ENCODE assay signal across 29 cellular contexts in genomic region chr19:1611353-1611752, GRCh38. TPM values are rescaled to one million over a fixed set of nuclear protein-coding genes. Genes with fewer than 3 reads are reported as not detected.
DNase-seq lines count a peak whose midpoint lies in the region; ATAC-seq and FAIRE-seq lines count a peak whose summit lies in the region.
"Had no signal": no experiment of that assay in that cellular context is flagged by ENCODE, and none has a peak within 500 bp of the region (broad histone marks: within the 10 kb centered on the region; RNA-seq: fewer than 3 reads in every experiment).

No MANE protein-coding gene starts in this region.

- no peak for ATAC-seq in naive thymus-derived CD8-positive, alpha-beta T cell
- ATAC-seq: left ventricle myocardium superior; natural killer cell; pancreas; stimulated activated memory B cell treated with anti-CD40 and anti-IgM and Interleukin-4, amounts not matched to agents 10 μg/mL and 1 μg/mL and 100 μg/mL, for 72 hours; upper lobe of right lung had no signal

- H3K27ac Mint-ChIP-seq in activated T-cell treated with anti-CD3 and anti-CD28 coated beads, Interleukin-2, amount 50 U/mL, for 24 hours = peak overlapping the region; percentile 55
- H3K27ac Mint-ChIP-seq in naive thymus-derived CD8-positive, alpha-beta T cell = peak overlapping the region in 7 of 10 donors; percentile 19 to 81 (median 55)
- no peak overlapping the region for H3K27ac Mint-ChIP-seq in activated T-helper 1 cell treated with anti-CD3 and anti-CD28 coated beads, Interleukin-12 subunit alpha, Interleukin-12 subunit beta, Interleukin-2, Interleukin-4 antibody, amounts not matched to agents 30 ng/mL and 10 ng/mL and 1 ng/mL, durations not matched to agents 14 hours and 24 hours and 36 hours
- H3K27ac Mint-ChIP-seq: activated CD4-positive, alpha-beta T cell treated with anti-CD3 and anti-CD28 coated beads, Interleukin-2, amount 10 ng/mL, durations not matched to agents 24 days and 14 days; activated T-helper 2 cell treated with anti-CD3 and anti-CD28 coated beads, Interferon-gamma antibody, Interleukin-2, Interleukin-4, amounts not matched to agents 10 μg/mL and 5 μg/mL and 100 μg/mL, durations not matched to agents 14 hours and 24 hours and 36 hours; CD4-positive, alpha-beta T cell; natural killer cell; stimulated activated memory B cell treated with anti-CD40 and anti-IgM and Interleukin-4, amounts not matched to agents 10 μg/mL and 1 μg/mL and 100 μg/mL, for 72 hours had no signal

- POLR2A ChIA-PET in naive thymus-derived CD8-positive, alpha-beta T cell (lab: Charles Lee) = no interaction called here

- no peak overlapping the region for H3K4me3 ChIP-seq in NT2/D1 (ENCODE audit: insufficient read length, low read depth)
- H3K4me3 ChIP-seq: pancreas, right atrium auricular region, SK-N-MC, spleen, upper lobe of right lung had no signal

- H3K36me3 Mint-ChIP-seq in activated T-cell treated with anti-CD3 and anti-CD28 coated beads, Interleukin-2, amount 50 U/mL, for 24 hours (ENCODE audit: low read depth) = peaks cover 64% of the 10 kb centered on the region
- H3K36me3 Mint-ChIP-seq in naive thymus-derived CD8-positive, alpha-beta T cell = peaks cover 0 to 41% (median 17%) of the 10 kb centered on the region in 3 donors
- H3K36me3 Mint-ChIP-seq in activated T-helper 1 cell treated with anti-CD3 and anti-CD28 coated beads, Interleukin-12 subunit alpha, Interleukin-12 subunit beta, Interleukin-2, Interleukin-4 antibody, amounts not matched to agents 30 ng/mL and 10 ng/mL and 1 ng/mL, durations not matched to agents 14 hours and 24 hours and 36 hours (ENCODE audit: low read depth) = peaks cover 24% of the 10 kb centered on the region
- H3K36me3 Mint-ChIP-seq: natural killer cell had no signal

- no peaks in the 10 kb centered on the region for H3K27me3 ChIP-seq in NT2/D1 (ENCODE audit: insufficient read depth, insufficient read length)
- H3K27me3 ChIP-seq: pancreas, right atrium auricular region, spleen, upper lobe of right lung had no signal

- H3K9me3 ChIP-seq in NT2/D1 (ENCODE audit: insufficient read depth, low read length) = peaks cover 7% of the 10 kb centered on the region; the same call in 1 of the 2 replicates
- H3K9me3 ChIP-seq: pancreas, right atrium auricular region, spleen, upper lobe of right lung had no signal

- H3K4me1 Mint-ChIP-seq in activated T-cell treated with anti-CD3 and anti-CD28 coated beads, Interleukin-2, amount 50 U/mL, for 24 hours (ENCODE audit: low read depth) = peaks cover 40% of the 10 kb centered on the region
- H3K4me1 Mint-ChIP-seq in naive thymus-derived CD8-positive, alpha-beta T cell = peaks cover 10 to 56% (median 40%) of the 10 kb centered on the region in 4 donors
- peaks cover 13% of the 10 kb centered on the region for H3K4me1 Mint-ChIP-seq in activated T-helper 1 cell treated with anti-CD3 and anti-CD28 coated beads, Interleukin-12 subunit alpha, Interleukin-12 subunit beta, Interleukin-2, Interleukin-4 antibody, amounts not matched to agents 30 ng/mL and 10 ng/mL and 1 ng/mL, durations not matched to agents 14 hours and 24 hours and 36 hours (ENCODE audit: low read depth)

- H3K4me3 Mint-ChIP-seq in activated T-cell treated with anti-CD3 and anti-CD28 coated beads, Interleukin-2, amount 50 U/mL, for 24 hours = no peak overlapping the region
- H3K4me3 Mint-ChIP-seq in naive thymus-derived CD8-positive, alpha-beta T cell = peak overlapping the region in 5 of 10 donors; percentile 18 to 82 (median 54)
- no peak overlapping the region for H3K4me3 Mint-ChIP-seq in activated T-helper 1 cell treated with anti-CD3 and anti-CD28 coated beads, Interleukin-12 subunit alpha, Interleukin-12 subunit beta, Interleukin-2, Interleukin-4 antibody, amounts not matched to agents 30 ng/mL and 10 ng/mL and 1 ng/mL, durations not matched to agents 14 hours and 24 hours and 36 hours
- H3K4me3 Mint-ChIP-seq: activated CD4-positive, alpha-beta T cell treated with anti-CD3 and anti-CD28 coated beads, Interleukin-2, amount 10 ng/mL, durations not matched to agents 24 days and 14 days; CD4-positive, alpha-beta T cell; natural killer cell; stimulated activated memory B cell treated with anti-CD40 and anti-IgM and Interleukin-4, amounts not matched to agents 10 μg/mL and 1 μg/mL and 100 μg/mL, for 72 hours had no signal

- H3K27me3 Mint-ChIP-seq in activated T-cell treated with anti-CD3 and anti-CD28 coated beads, Interleukin-2, amount 50 U/mL, for 24 hours = no peaks in the 10 kb centered on the region
- no peaks in the 10 kb centered on the region for H3K27me3 Mint-ChIP-seq in naive thymus-derived CD8-positive, alpha-beta T cell
- H3K27me3 Mint-ChIP-seq in activated T-helper 1 cell treated with anti-CD3 and anti-CD28 coated beads, Interleukin-12 subunit alpha, Interleukin-12 subunit beta, Interleukin-2, Interleukin-4 antibody, amounts not matched to agents 30 ng/mL and 10 ng/mL and 1 ng/mL, durations not matched to agents 14 hours and 24 hours and 36 hours (ENCODE audit: insufficient read depth) = no peaks in the 10 kb centered on the region
- H3K27me3 Mint-ChIP-seq: activated CD4-positive, alpha-beta T cell treated with anti-CD3 and anti-CD28 coated beads, Interleukin-2, amount 10 ng/mL, durations not matched to agents 24 days and 14 days; CD4-positive, alpha-beta T cell; stimulated activated memory B cell treated with anti-CD40 and anti-IgM and Interleukin-4, amounts not matched to agents 10 μg/mL and 1 μg/mL and 100 μg/mL, for 72 hours had no signal

- no peak for DNase-seq in activated T-cell treated with anti-CD3 and anti-CD28 coated beads, Interleukin-2, amount 50 U/mL, for 24 hours
- DNase-seq in activated T-cell treated with anti-CD3 and anti-CD28 coated beads, Interleukin-2, amount 50 U/mL, for 48 hours = no peak
- DNase-seq in NT2/D1 (ENCODE audit: low read depth, low spot score) (no peak), RCC 7860 (ENCODE audit: low spot score) (no peak)
- DNase-seq in naive thymus-derived CD8-positive, alpha-beta T cell = no peak
- DNase-seq in activated T-helper 1 cell treated with anti-CD3 and anti-CD28 coated beads, Interleukin-12 subunit alpha, Interleukin-12 subunit beta, Interleukin-2, Interleukin-4 antibody, amounts not matched to agents 30 ng/mL and 10 ng/mL and 1 ng/mL, durations not matched to agents 14 hours and 24 hours and 36 hours (ENCODE audit: low spot score) = no peak
- DNase-seq: 8988T; activated CD4-positive, alpha-beta T cell treated with anti-CD3 and anti-CD28 coated beads, Interleukin-2, amount 10 ng/mL, durations not matched to agents 24 days and 14 days; CD4-positive, alpha-beta T cell; central memory CD4-positive, alpha-beta T cell; DMS153; left ventricle myocardium superior; midbrain; natural killer cell; NCI-H1436; NCI-H510A; NK-92 treated with Interleukin-12 subunit alpha and Interleukin-12 subunit beta, amount 100 ng/mL, for 24 hours; RPMI8226; spleen; stimulated activated CD4-positive, alpha-beta T cell treated with anti-CD3 and anti-CD28 coated beads, Interleukin-2, amount 100 ng/mL, for 48 hours; upper lobe of right lung; WERI-Rb-1 had no signal

- intact Hi-C loops in activated T-helper 1 cell treated with anti-CD3 and anti-CD28 coated beads, Interleukin-12 subunit alpha, Interleukin-12 subunit beta, Interleukin-2, Interleukin-4 antibody, amounts not matched to agents 30 ng/mL and 10 ng/mL and 1 ng/mL, durations not matched to agents 14 hours and 24 hours and 36 hours (cut with micrococcal nuclease) = no loop called here

- peaks cover 37% of the 10 kb centered on the region for H3K4me1 ChIP-seq in NT2/D1 (ENCODE audit: insufficient read depth, insufficient read length)

- no peak for FAIRE-seq in RCC 7860 (lab: Jason Lieb, UNC)
- FAIRE-seq: islet of Langerhans, pancreas had no signal

- H3K9ac ChIP-seq in NT2/D1 (ENCODE audit: insufficient read length, low read depth) = peak overlapping the region; percentile 21
- H3K9ac ChIP-seq: KMS-11 had no signal

- H3K9me3 Mint-ChIP-seq in activated T-cell treated with anti-CD3 and anti-CD28 coated beads, Interleukin-2, amount 50 U/mL, for 24 hours = no peaks in the 10 kb centered on the region
- H3K9me3 Mint-ChIP-seq in naive thymus-derived CD8-positive, alpha-beta T cell = no peaks in the 10 kb centered on the region
- H3K9me3 Mint-ChIP-seq in activated T-helper 1 cell treated with anti-CD3 and anti-CD28 coated beads, Interleukin-12 subunit alpha, Interleukin-12 subunit beta, Interleukin-2, Interleukin-4 antibody, amounts not matched to agents 30 ng/mL and 10 ng/mL and 1 ng/mL, durations not matched to agents 14 hours and 24 hours and 36 hours = no peaks in the 10 kb centered on the region
- H3K9me3 Mint-ChIP-seq: activated CD4-positive, alpha-beta T cell treated with anti-CD3 and anti-CD28 coated beads, Interleukin-2, amount 10 ng/mL, durations not matched to agents 24 days and 14 days; activated T-helper 2 cell treated with anti-CD3 and anti-CD28 coated beads, Interferon-gamma antibody, Interleukin-2, Interleukin-4, amounts not matched to agents 10 μg/mL and 5 μg/mL and 100 μg/mL, durations not matched to agents 14 hours and 24 hours and 36 hours; CD4-positive, alpha-beta T cell; natural killer cell; stimulated activated memory B cell treated with anti-CD40 and anti-IgM and Interleukin-4, amounts not matched to agents 10 μg/mL and 1 μg/mL and 100 μg/mL, for 72 hours had no signal

- H3K36me3 ChIP-seq in NT2/D1 (ENCODE audit: insufficient read depth, insufficient read length, low read length) = peaks cover 72% of the 10 kb centered on the region

RNA-seq across cellular contexts. Expression of gene UQCR11, which starts 6.1 kb away (rescaled TPM):
- total RNA-seq in naive thymus-derived CD8-positive, alpha-beta T cell = 100 to 1,000 TPM; 130 to 132 TPM
- 100 to 1,000 TPM; 545 to 646 (median 558) TPM for polyA plus RNA-seq in naive thymus-derived CD8-positive, alpha-beta T cell
- total RNA-seq in activated T-helper 1 cell treated with anti-CD3 and anti-CD28 coated beads, Interleukin-12 subunit alpha, Interleukin-12 subunit beta, Interleukin-2, Interleukin-4 antibody, amounts not matched to agents 30 ng/mL and 10 ng/mL and 1 ng/mL, durations not matched to agents 14 hours and 24 hours and 36 hours = 171 and 176 TPM in 2 replicates

RNA-seq across cellular contexts. Expression of gene MBD3, which starts 18.7 kb away (rescaled TPM):
- total RNA-seq in naive thymus-derived CD8-positive, alpha-beta T cell = 10 to 100 TPM; 74.2 to 77.4 TPM
- polyA plus RNA-seq in naive thymus-derived CD8-positive, alpha-beta T cell = 10 to 100 TPM in 2 of 3 donors, 1 to 10 TPM in 1; 9.6 to 23.5 (median 12.8) TPM
- total RNA-seq in activated T-helper 1 cell treated with anti-CD3 and anti-CD28 coated beads, Interleukin-12 subunit alpha, Interleukin-12 subunit beta, Interleukin-2, Interleukin-4 antibody, amounts not matched to agents 30 ng/mL and 10 ng/mL and 1 ng/mL, durations not matched to agents 14 hours and 24 hours and 36 hours = 136 and 139 TPM in 2 replicates

RNA-seq across cellular contexts. Expression of gene TCF3, which starts 41.1 kb away (rescaled TPM):
- 100 to 1,000 TPM in 1 of 2 experiments, 10 to 100 TPM in 1; 97.4 to 102 TPM for total RNA-seq in naive thymus-derived CD8-positive, alpha-beta T cell
- polyA plus RNA-seq in naive thymus-derived CD8-positive, alpha-beta T cell = 10 to 100 TPM in 2 of 3 donors, 1 to 10 TPM in 1; 7.8 to 33.0 (median 13.0) TPM
- total RNA-seq in activated T-helper 1 cell treated with anti-CD3 and anti-CD28 coated beads, Interleukin-12 subunit alpha, Interleukin-12 subunit beta, Interleukin-2, Interleukin-4 antibody, amounts not matched to agents 30 ng/mL and 10 ng/mL and 1 ng/mL, durations not matched to agents 14 hours and 24 hours and 36 hours = 163 and 172 TPM in 2 replicates

RNA-seq across cellular contexts. Expression of gene MEX3D, which starts 43.2 kb away (rescaled TPM):
- 1 to 10 TPM; 3.0 to 4.4 TPM for total RNA-seq in naive thymus-derived CD8-positive, alpha-beta T cell
- polyA plus RNA-seq in naive thymus-derived CD8-positive, alpha-beta T cell = under 1 TPM in 1 of 3 donors, not detected in 2; 0.08 TPM
- 14.6 and 15.0 TPM in 2 replicates for total RNA-seq in activated T-helper 1 cell treated with anti-CD3 and anti-CD28 coated beads, Interleukin-12 subunit alpha, Interleukin-12 subunit beta, Interleukin-2, Interleukin-4 antibody, amounts not matched to agents 30 ng/mL and 10 ng/mL and 1 ng/mL, durations not matched to agents 14 hours and 24 hours and 36 hours
